24 cellular contexts compared by ENCODE assay signal in genomic region chr15:101530224-101530958, GRCh38. TPM values are rescaled to one million over a fixed set of nuclear protein-coding genes. Genes with fewer than 3 reads are reported as not detected.
DNase-seq lines count a peak whose midpoint lies in the region; ATAC-seq and TF ChIP-seq lines count a peak whose summit lies in the region.
"Had no signal": no experiment of that assay in that cellular context is flagged by ENCODE, and none has a peak within 500 bp of the region (broad histone marks: within the 10 kb centered on the region; RNA-seq: fewer than 3 reads in every experiment).

No MANE protein-coding gene starts in this region.

- H3K9me3 Mint-ChIP-seq in osteocyte (ENCODE audit: unreplicated experiment): no peaks in the 10 kb centered on the region
- H3K9me3 Mint-ChIP-seq in Caco-2 (ENCODE audit: unreplicated experiment): no peaks in the 10 kb centered on the region
- H3K9me3 Mint-ChIP-seq: activated T-cell treated with anti-CD3 and anti-CD28 coated beads, Interleukin-2, amount 50 U/mL, for 72 hours; stimulated activated memory B cell treated with anti-CD40 and anti-IgM and Interleukin-4, amounts not matched to agents 10 μg/mL and 1 μg/mL and 100 μg/mL, for 72 hours had no signal

- H3K27me3 Mint-ChIP-seq in osteocyte (ENCODE audit: unreplicated experiment): peaks cover 6% of the 10 kb centered on the region
- no peaks in the 10 kb centered on the region for H3K27me3 Mint-ChIP-seq in Caco-2 (ENCODE audit: insufficient read depth, unreplicated experiment)

- TF ChIP-seq POLR2A in esophagus muscularis mucosa (IDR thresholded peaks at IDR 0.05; ENCODE audit: low read depth): no peak

- H3K27ac Mint-ChIP-seq in osteocyte (ENCODE audit: unreplicated experiment) (no peak overlapping the region), Caco-2 (ENCODE audit: unreplicated experiment) (no peak overlapping the region)
- H3K27ac Mint-ChIP-seq: activated T-cell treated with anti-CD3 and anti-CD28 coated beads, Interleukin-2, amount 50 U/mL, for 72 hours; IgD-negative memory B cell; stimulated activated memory B cell treated with anti-CD40 and anti-IgM and Interleukin-4, amounts not matched to agents 10 μg/mL and 1 μg/mL and 100 μg/mL, for 72 hours had no signal

- POLR2A ChIA-PET in Caco-2 (lab: Charles Lee): no interaction called here

- WGBS in esophagus muscularis mucosa: 85% methylated on average over 17 of the region's 17 CpGs

- BruUV-seq in Caco-2 (replicated peaks; lab: Mats Ljungman, UMichigan): no TSS peak

- H3K9me3 ChIP-seq in esophagus muscularis mucosa (no peaks in the 10 kb centered on the region), Caco-2 (no peaks in the 10 kb centered on the region)
- H3K9me3 ChIP-seq: heart left ventricle, neutrophil, psoas muscle, testis had no signal

- TF ChIP-seq CTCF in esophagus muscularis mucosa (IDR thresholded peaks at IDR 0.05) (no peak), osteocyte (IDR thresholded peaks at IDR 0.05) (no peak), Caco-2 (IDR thresholded peaks at IDR 0.05; ENCODE audit: insufficient read depth in 1 of 2, low read depth in 1 of 2, low read length in 1 of 2, severe bottlenecking in 1 of 2, unreplicated experiment in 1 of 2) (no peak)

- no peak for ATAC-seq in HG03520 (IDR thresholded peaks at IDR 0.05; ENCODE audit: unreplicated experiment)
- ATAC-seq: activated CD4-positive, CD25-positive, alpha-beta regulatory T cell treated with anti-CD3 and anti-CD28 coated beads, Interleukin-2, amount 50 U/mL, for 24 hours; activated T-cell treated with anti-CD3 and anti-CD28 coated beads, Interleukin-2, amount 50 U/mL, for 72 hours; heart left ventricle; psoas muscle; Right ventricle myocardium inferior; stimulated activated memory B cell treated with anti-CD40 and anti-IgM and Interleukin-4, amounts not matched to agents 10 μg/mL and 1 μg/mL and 100 μg/mL, for 72 hours had no signal

- intact Hi-C loops in esophagus muscularis mucosa (cut with DNase I): no loop called here
- intact Hi-C loops in Caco-2 (cut with micrococcal nuclease; ENCODE audit: unreplicated experiment): no loop called here

- no peak for TF ChIP-seq EP300 in esophagus muscularis mucosa (IDR thresholded peaks at IDR 0.05)

- H3K4me1 Mint-ChIP-seq in osteocyte (ENCODE audit: unreplicated experiment): peaks cover 5% of the 10 kb centered on the region
- peaks cover 18% of the 10 kb centered on the region for H3K4me1 Mint-ChIP-seq in Caco-2 (ENCODE audit: low read depth, unreplicated experiment)
- H3K4me1 Mint-ChIP-seq: IgD-negative memory B cell; stimulated activated memory B cell treated with anti-CD40 and anti-IgM and Interleukin-4, amounts not matched to agents 10 μg/mL and 1 μg/mL and 100 μg/mL, for 72 hours had no signal

- no peak overlapping the region for H3K27ac ChIP-seq in esophagus muscularis mucosa (replicated peaks in 1 of 4)
- H3K27ac ChIP-seq: HL-60, neutrophil, psoas muscle, testis had no signal

- DNase-seq in ELR (ENCODE audit: low read depth): peak; percentile 23
- DNase-seq in HT1080 (ENCODE audit: low read depth): peak; percentile 39
- DNase-seq in esophagus muscularis mucosa (ENCODE audit: extremely low spot score): peak; percentile 79
- DNase-seq in osteocyte (ENCODE audit: extremely low spot score, unreplicated experiment): peak; percentile 78
- no peak for DNase-seq in Caco-2
- no peak for DNase-seq in cerebellar nuclear complex (lab: John Stamatoyannopoulos, UW)
- DNase-seq: activated naive CD4-positive, alpha-beta T cell treated with anti-CD3 and anti-CD28 coated beads, Interleukin-2, amount 50 U/mL, for 16 hours; activated T-cell treated with anti-CD3 and anti-CD28 coated beads, Interleukin-2, amount 50 U/mL, for 72 hours; anterior cingulate cortex; heart left ventricle; MM.1S; NCI-H146; NCI-H69; small intestine; SW 1271; testis had no signal

- H3K36me3 Mint-ChIP-seq in osteocyte (ENCODE audit: unreplicated experiment) (no peaks in the 10 kb centered on the region), Caco-2 (ENCODE audit: insufficient read depth, unreplicated experiment) (no peaks in the 10 kb centered on the region)
- H3K36me3 Mint-ChIP-seq: IgD-negative memory B cell; stimulated activated memory B cell treated with anti-CD40 and anti-IgM and Interleukin-4, amounts not matched to agents 10 μg/mL and 1 μg/mL and 100 μg/mL, for 72 hours had no signal

- H3K27me3 ChIP-seq in esophagus muscularis mucosa (peaks cover 0 to 8% (median 0%) of the 10 kb centered on the region in 4 donors), Caco-2 (replicated peaks; ENCODE audit: control insufficient read depth, insufficient read depth, low read length) (no peaks in the 10 kb centered on the region)
- H3K27me3 ChIP-seq: heart left ventricle, testis had no signal

- H3K4me3 ChIP-seq in esophagus muscularis mucosa (no peak overlapping the region), Caco-2 (ENCODE audit: low read depth, low read length) (no peak overlapping the region)
- H3K4me3 ChIP-seq: heart left ventricle, psoas muscle, testis had no signal

- H3K36me3 ChIP-seq in esophagus muscularis mucosa: no peaks in the 10 kb centered on the region
- H3K36me3 ChIP-seq in Caco-2 (ENCODE audit: control insufficient read depth, insufficient read depth, low read length): no peaks in the 10 kb centered on the region
- H3K36me3 ChIP-seq: heart left ventricle, neutrophil had no signal

- H3K4me1 ChIP-seq in esophagus muscularis mucosa (peaks cover 12 to 22% (median 22%) of the 10 kb centered on the region in 4 donors), Caco-2 (peaks cover 21% of the 10 kb centered on the region)
- H3K4me1 ChIP-seq: psoas muscle had no signal

- CTCF ChIA-PET in Caco-2 (lab: Charles Lee): no interaction called here

- H3K4me3 Mint-ChIP-seq in osteocyte (ENCODE audit: unreplicated experiment) (no peak overlapping the region), Caco-2 (ENCODE audit: unreplicated experiment) (no peak overlapping the region)
- H3K4me3 Mint-ChIP-seq: activated T-cell treated with anti-CD3 and anti-CD28 coated beads, Interleukin-2, amount 50 U/mL, for 72 hours; stimulated activated memory B cell treated with anti-CD40 and anti-IgM and Interleukin-4, amounts not matched to agents 10 μg/mL and 1 μg/mL and 100 μg/mL, for 72 hours had no signal

RNA-seq across cellular contexts. Expression of gene PCSK6, which starts 40.9 kb away (rescaled TPM):
- total RNA-seq in HT1080 (2014; rRNA removed; shearing (Covaris generic)): 15.1 and 19.8 TPM in 2 replicates
- polyA plus RNA-seq in HT1080 (2015; cell fraction: cytosol; rRNA removed): 35.5 and 37.6 TPM in 2 replicates
- polyA plus RNA-seq in HT1080 (2015; cell fraction: nucleus; rRNA removed): 35.8 and 37.1 TPM in 2 replicates
- 10 to 100 TPM; 13.6 to 24.1 (median 15.3) TPM for total RNA-seq in esophagus muscularis mucosa
- 0.43 and 0.55 TPM in 2 replicates for total RNA-seq in osteocyte
- total RNA-seq in Caco-2 (2022): 69.5 and 70.6 TPM in 2 replicates

Comparison
In these comparisons a context has a peak if more than half of its experiments do, and no peak if none do; other contexts are left out.
1. DNase-seq: peak in ELR (single experiment), HT1080 (single experiment), esophagus muscularis mucosa (single experiment) and osteocyte (single experiment); none in Caco-2 (0 of 2) and cerebellar nuclear complex (0 of 2).